ENCODE assay signal across 12 cellular contexts in genomic region chr9:89519393-89519805, GRCh38. TPM values are rescaled to one million over a fixed set of nuclear protein-coding genes. Genes with fewer than 3 reads are reported as not detected.
DNase-seq lines count a peak whose midpoint lies in the region; ATAC-seq, FAIRE-seq and TF ChIP-seq lines count a peak whose summit lies in the region.
"Had no signal": no experiment of that assay in that cellular context is flagged by ENCODE, and none has a peak within 500 bp of the region (broad histone marks: within the 10 kb centered on the region; RNA-seq: fewer than 3 reads in every experiment).

No MANE protein-coding gene starts in this region.

- no TSS peak for BruUV-seq in HepG2 (replicated peaks; lab: Mats Ljungman, UMichigan)

- DNase-seq in CD4-positive, alpha-beta T cell = no peak
- DNase-seq in HTR-8/SVneo (ENCODE audit: insufficient read length, low spot score) = peak; percentile 21
- peak; percentile 52 to 84 (median 78) for DNase-seq in adrenal gland
- peak; percentile 26 for DNase-seq in HepG2 (ENCODE audit: low spot score)
- DNase-seq in ureter (ENCODE audit: low spot score) = no peak
- no peak for DNase-seq in NCI-H2081 (lab: John Stamatoyannopoulos, UW)
- no peak for DNase-seq in Kasumi-1 (lab: John Stamatoyannopoulos, UW)
- DNase-seq: cerebellar nuclear complex; NCI-H1436; stimulated activated CD4-positive, alpha-beta T cell treated with anti-CD3 and anti-CD28 coated beads, Interleukin-4, amount 100 ng/mL, for 1 hour had no signal

- TF ChIP-seq POLR2A in adrenal gland (IDR thresholded peaks at IDR 0.05) = no peak
- TF ChIP-seq POLR2A in HepG2 (IDR thresholded peaks at IDR 0.05; ENCODE audit: insufficient read depth in 1 of 2, low read depth in 2 of 2, low read length in 2 of 2) = no peak

- no peak for TF ChIP-seq EP300 in HepG2 (IDR thresholded peaks at IDR 0.05; ENCODE audit: low read depth in 2 of 2, low read length in 2 of 2)
- TF ChIP-seq EP300 in HepG2 (CRISPR knock-in tag; IDR thresholded peaks at IDR 0.05; ENCODE audit: borderline replicate concordance) = no peak

- intact Hi-C loops in CD4-positive, alpha-beta T cell (cut with DNase I, micrococcal nuclease) = no loop called here
- intact Hi-C loops in adrenal gland (cut with DNase I) (no loop called here), HepG2 (cut with micrococcal nuclease; ENCODE audit: unreplicated experiment) (no loop called here)

- H3K4me1 ChIP-seq in adrenal gland (replicated peaks in 1 of 2) (peaks cover 16 to 29% of the 10 kb centered on the region in 2 donors), HepG2 (ENCODE audit: insufficient read depth, low read length) (peaks cover 2% of the 10 kb centered on the region; the same call in 1 of the 2 replicates)

- H3K4me2 ChIP-seq in HepG2 (ENCODE audit: low read depth, low read length) = no peak overlapping the region

- no peak for TF ChIP-seq CTCF in CD4-positive, alpha-beta T cell (IDR thresholded peaks at IDR 0.05)
- TF ChIP-seq CTCF in adrenal gland (IDR thresholded peaks at IDR 0.05) (no peak), HepG2 (CRISPR knock-in tag; IDR thresholded peaks at IDR 0.05) (no peak)

- peak overlapping the region; percentile 42 for H3K4me3 Mint-ChIP-seq in CD4-positive, alpha-beta T cell

- no peak for ATAC-seq in CD4-positive, alpha-beta T cell (ENCODE audit: poor library complexity)
- ATAC-seq in HepG2 (peak; percentile 53), HG03571 (IDR thresholded peaks at IDR 0.05; ENCODE audit: unreplicated experiment) (no peak)

- in situ Hi-C loops in HepG2 (cut with HindIII; ENCODE audit: extremely low pct_ligation_motif_present, low pct_unique_long_range_greater_than_20kb) = no loop called here

- no peak for TF ChIP-seq RAD21 in HepG2 (CRISPR knock-in tag; IDR thresholded peaks at IDR 0.05)

- H2AFZ ChIP-seq in HepG2 (ENCODE audit: low read length) = no peak overlapping the region

- H3K79me2 ChIP-seq in HepG2 (ENCODE audit: insufficient read depth, low read length) = no peaks in the 10 kb centered on the region

- POLR2A ChIA-PET in CD4-positive, alpha-beta T cell (lab: Charles Lee) = interaction anchor here (0.7 to 1.9 kb wide), 10 partner anchors 8 to 201 kb away, joined by 3 to 5 read pairs (median 4); partner anchors contain the start of gene SECISBP2
- POLR2A ChIA-PET in HepG2 (lab: Yijun Ruan, JAX) = no interaction called here

- H3K4me1 Mint-ChIP-seq in CD4-positive, alpha-beta T cell (ENCODE audit: low read depth) = peaks cover 77% of the 10 kb centered on the region

- no peak for FAIRE-seq in HTR-8/SVneo (lab: Jason Lieb, UNC)
- FAIRE-seq in HepG2 (lab: Jason Lieb, UNC) = no peak

- no peaks in the 10 kb centered on the region for H3K27me3 Mint-ChIP-seq in CD4-positive, alpha-beta T cell

- CTCF ChIA-PET in CD4-positive, alpha-beta T cell (lab: Charles Lee) = interaction anchor here (1.4 to 3.8 kb wide), 4 partner anchors 17 to 90 kb away, joined by 6 to 19 read pairs (median 6); no protein-coding TSS in a partner anchor
- CTCF ChIA-PET in HepG2 (lab: Yijun Ruan, JAX; ENCODE audit: low intra/inter-chr PET ratio, low total read pairs) = no interaction called here

- no peaks in the 10 kb centered on the region for H4K20me1 ChIP-seq in HepG2 (ENCODE audit: insufficient read depth, low read length)

- H3K27ac Mint-ChIP-seq in CD4-positive, alpha-beta T cell = peak overlapping the region; percentile 94

- no peaks in the 10 kb centered on the region for H3K9me3 ChIP-seq in CD4-positive, alpha-beta T cell (ENCODE audit: control insufficient read depth, low read length)
- H3K9me3 ChIP-seq in adrenal gland (replicated peaks in 1 of 3) (no peaks in the 10 kb centered on the region), HepG2 (ENCODE audit: low read length) (no peaks in the 10 kb centered on the region)

- no peak overlapping the region for H3K9ac ChIP-seq in HepG2 (ENCODE audit: insufficient read depth, low read depth, low read length)

- H3K9me3 Mint-ChIP-seq in CD4-positive, alpha-beta T cell = no peaks in the 10 kb centered on the region

- WGBS in adrenal gland, 4 donors = 49 to 61% (median 56%) methylated on average over 2 of the region's 2 CpGs
- WGBS in HepG2 (ENCODE audit: low lambda C conversion rate) = 86% methylated on average over 1 of the region's 2 CpGs

- H3K36me3 Mint-ChIP-seq in CD4-positive, alpha-beta T cell (ENCODE audit: low read depth) = no peaks in the 10 kb centered on the region

- H3K27me3 ChIP-seq in CD4-positive, alpha-beta T cell (ENCODE audit: control insufficient read depth, insufficient read depth, low read length) = no peaks in the 10 kb centered on the region
- H3K27me3 ChIP-seq in adrenal gland = no peaks in the 10 kb centered on the region
- H3K27me3 ChIP-seq in HepG2 (ENCODE audit: control insufficient read depth in 1 of 2, insufficient read depth in 2 of 2, low read length in 2 of 2) = peaks cover 0 to 25% of the 10 kb centered on the region in 2 experiments; a peak in 3 of 5 replicates

- peak overlapping the region; percentile 48 for H3K27ac ChIP-seq in CD4-positive, alpha-beta T cell (ENCODE audit: low read depth, low read length)
- H3K27ac ChIP-seq in adrenal gland = peak overlapping the region in 3 of 5 donors; percentile 8 to 38 (median 11)
- no peak overlapping the region for H3K27ac ChIP-seq in HepG2 (ENCODE audit: extremely low read length, insufficient read depth, low read length)

- H3K4me3 ChIP-seq in adrenal gland (no peak overlapping the region), HepG2 (replicated peaks in 1 of 3; ENCODE audit: insufficient read depth in 1 of 3, low read depth in 2 of 3, low read length in 3 of 3) (no peak overlapping the region)
- H3K4me3 ChIP-seq: lung had no signal

- H3K36me3 ChIP-seq in adrenal gland (replicated peaks in 1 of 2) (no peaks in the 10 kb centered on the region), HepG2 (replicated peaks in 1 of 2; ENCODE audit: control insufficient read depth in 1 of 2, insufficient read depth in 2 of 2, low read length in 2 of 2) (no peaks in the 10 kb centered on the region)

TF ChIP-seq in HepG2, 621 proteins besides CTCF, POLR2A, EP300 and RAD21:
- TF ChIP-seq FOSL2 (CRISPR knock-in tag; IDR thresholded peaks at IDR 0.05) (peak; percentile 69), ZNF567 (CRISPR knock-in tag; IDR thresholded peaks at IDR 0.05; ENCODE audit: borderline replicate concordance) (no peak), CEBPB (IDR thresholded peaks at IDR 0.05; ENCODE audit: borderline replicate concordance, low read depth, low read length) (0 out of 2 replicates have a peak, but pooled peaks have one; percentile 3)

RNA-seq across cellular contexts. Expression of gene SEMA4D, which starts 21.5 kb away (rescaled TPM):
- 100 to 1,000 TPM; 399 to 430 TPM for total RNA-seq in CD4-positive, alpha-beta T cell
- total RNA-seq in adrenal gland (10 to 100 TPM; 21.0 to 57.0 (median 27.5) TPM), HepG2 (2016; rRNA removed; fragmentation: Illumina TruSeq; extraction: Trizol) (0.07 and 0.13 TPM in 2 replicates), ureter (54.3 TPM)
- polyA plus RNA-seq in adrenal gland (10 to 100 TPM; 11.5 to 19.6 (median 19.1) TPM), HepG2 (2011; rRNA removed) (0.16 and 0.17 TPM in 2 replicates)
- 0.26 TPM in 1 of 2 replicates, not detected in the other for total RNA-seq in HepG2 (2016; cell fraction: cytosol; rRNA removed; fragmentation: Illumina TruSeq; extraction: Trizol; ENCODE audit: low read depth)
- 0.10 and 0.13 TPM in 2 replicates for total RNA-seq in HepG2 (2016; cell fraction: insoluble cytoplasmic fraction; rRNA removed; fragmentation: Illumina TruSeq; extraction: Trizol)
- total RNA-seq in HepG2 (2016; cell fraction: membrane; rRNA removed; fragmentation: Illumina TruSeq; extraction: Trizol) = 0.07 and 0.28 TPM in 2 replicates
- total RNA-seq in HepG2 (2016; cell fraction: nucleus; rRNA removed; fragmentation: Illumina TruSeq; extraction: Trizol) = 0.44 and 0.87 TPM in 2 replicates
- polyA plus RNA-seq in HepG2 (2011; cell fraction: cytosol; rRNA removed) = 0.12 and 0.23 TPM in 2 replicates
- 0.97 and 1.2 TPM in 2 replicates for polyA plus RNA-seq in HepG2 (2011; cell fraction: nucleus; rRNA removed)
- polyA plus RNA-seq in HepG2 (2012) = 0.85 and 1.2 TPM in 2 replicates
- polyA plus RNA-seq in HepG2 (2016; cell fraction: cytosol; fragmentation: Illumina TruSeq; extraction: Trizol; ENCODE audit: low read depth) = 0.08 TPM in 1 of 2 replicates, not detected in the other
- 0.10 and 0.16 TPM in 2 replicates for polyA plus RNA-seq in HepG2 (2016; cell fraction: insoluble cytoplasmic fraction; fragmentation: Illumina TruSeq; extraction: Trizol; ENCODE audit: low read depth)
- polyA plus RNA-seq in HepG2 (2016; cell fraction: membrane; fragmentation: Illumina TruSeq; extraction: Trizol; ENCODE audit: low read depth) = 0.08 and 0.11 TPM in 2 replicates
- polyA plus RNA-seq in HepG2 (2016; cell fraction: nucleus; fragmentation: Illumina TruSeq; extraction: Trizol; ENCODE audit: insufficient read depth, low read depth) = 0.31 and 0.86 TPM in 2 replicates
- polyA minus RNA-seq in HepG2 (2011; rRNA and poly(A)+ RNA removed; ENCODE audit: low replicate concordance) = 0.38 and 11.1 TPM in 2 replicates
- polyA minus RNA-seq in HepG2 (2011; cell fraction: cytosol; rRNA and poly(A)+ RNA removed) = 2.1 TPM in 1 of 2 replicates, not detected in the other
- 0.26 and 0.87 TPM in 2 replicates for polyA minus RNA-seq in HepG2 (2011; cell fraction: nucleus; rRNA and poly(A)+ RNA removed)

Comparison
In these comparisons a context has a peak if more than half of its experiments do, and no peak if none do; other contexts are left out.
1. DNase-seq: peak in HTR-8/SVneo (single experiment), adrenal gland (7 of 7) and HepG2 (single experiment); none in CD4-positive, alpha-beta T cell (0 of 10), ureter (single experiment), NCI-H2081 (0 of 2) and Kasumi-1 (0 of 2).
2. RNA of gene SEMA4D, which starts 21.5 kb away (total RNA-seq): 399 to 430 TPM in CD4-positive, alpha-beta T cell, 54.3 TPM in ureter (single experiment) and 21.0 to 57.0 TPM in adrenal gland; 0.07 to 0.87 TPM in HepG2; every median in the first group is over 10 times any median in the second.